25 cellular contexts compared by ENCODE assay signal in genomic region chr3:44208086-44208485, GRCh38. TPM values are rescaled to one million over a fixed set of nuclear protein-coding genes. Genes with fewer than 3 reads are reported as not detected.
DNase-seq lines count a peak whose midpoint lies in the region; ATAC-seq and TF ChIP-seq lines count a peak whose summit lies in the region.
"Had no signal": no experiment of that assay in that cellular context is flagged by ENCODE, and none has a peak within 500 bp of the region (broad histone marks: within the 10 kb centered on the region; RNA-seq: fewer than 3 reads in every experiment).

No MANE protein-coding gene starts in this region.

- H3K27me3 ChIP-seq in BLaER1 treated with 17β-estradiol and CSF1 and Interleukin-3, amounts not matched to agents 10 nM and 100 nM: peaks cover 0 to 16% (median 0%) of the 10 kb centered on the region in 11 experiments; a peak in 2 of 22 replicates
- H3K27me3 ChIP-seq: pancreas had no signal

- H3K9me3 ChIP-seq in BLaER1 treated with 17β-estradiol and CSF1 and Interleukin-3, amounts not matched to agents 10 nM and 100 nM (replicated peaks in 1 of 11): no peaks in the 10 kb centered on the region
- no peaks in the 10 kb centered on the region for H3K9me3 ChIP-seq in mucosa of descending colon
- H3K9me3 ChIP-seq: heart right ventricle, pancreas, spleen, stomach had no signal

- peak overlapping the region in 1 of 11 experiments; percentile 23; a peak in 1 of 22 replicates for H3K27ac ChIP-seq in BLaER1 treated with 17β-estradiol and CSF1 and Interleukin-3, amounts not matched to agents 10 nM and 100 nM
- H3K27ac ChIP-seq: heart right ventricle, pancreas, RWPE1, spleen, stomach had no signal

- H3K9ac ChIP-seq in BLaER1 treated with 17β-estradiol and CSF1 and Interleukin-3, amounts not matched to agents 10 nM and 100 nM: no peak overlapping the region

- no peaks in the 10 kb centered on the region for H4K20me1 ChIP-seq in BLaER1 treated with 17β-estradiol and CSF1 and Interleukin-3, amounts not matched to agents 10 nM and 100 nM

- no peak for TF ChIP-seq CTCF in mucosa of descending colon (IDR thresholded peaks at IDR 0.05)

- CTCF ChIA-PET in T-cell (lab: Charles Lee): no interaction called here

- H3K4me2 ChIP-seq in BLaER1 treated with 17β-estradiol and CSF1 and Interleukin-3, amounts not matched to agents 10 nM and 100 nM: peak overlapping the region; percentile 36 to 70 (median 51); a peak in 21 of 22 replicates

- no peaks in the 10 kb centered on the region for H3K36me3 Mint-ChIP-seq in T-cell

- intact Hi-C loops in mucosa of descending colon (cut with DNase I, micrococcal nuclease): no loop called here

- no peaks in the 10 kb centered on the region for H3K9me3 Mint-ChIP-seq in T-cell
- H3K9me3 Mint-ChIP-seq: activated B cell treated with CpG ODN at 0.5 μM for 24 hours; dendritic cell treated with granulocyte-macrophage colony-stimulating factor and Interleukin-4, amounts not matched to agents 40 ng/mL and 50 ng/mL, for 4 days had no signal

- H3K4me1 Mint-ChIP-seq in T-cell: peaks cover 21 to 34% (median 23%) of the 10 kb centered on the region in 3 donors
- H3K4me1 Mint-ChIP-seq: activated B cell treated with CpG ODN at 0.5 μM for 24 hours had no signal

- ATAC-seq in T-cell (replicated peaks in 1 of 4) (peak; percentile 71 to 98 (median 84)), HG03139 (IDR thresholded peaks at IDR 0.05; ENCODE audit: unreplicated experiment) (no peak), mucosa of descending colon (no peak)
- ATAC-seq: GM12878, HCT116, heart right ventricle, K562, pancreas had no signal

- H3K27ac Mint-ChIP-seq in T-cell: peak overlapping the region in 1 of 2 donors; percentile 12
- H3K27ac Mint-ChIP-seq: activated B cell treated with CpG ODN at 0.5 μM for 24 hours; dendritic cell treated with granulocyte-macrophage colony-stimulating factor and Interleukin-4, amounts not matched to agents 40 ng/mL and 50 ng/mL, for 4 days had no signal

- DNase-seq in GM04504 (ENCODE audit: low read depth) (peak; percentile 3), T-cell (peak in 1 of 34 experiments; percentile 11), iris pigment epithelial cell (ENCODE audit: low read depth) (peak; percentile 78), NCI-H446 treated with DMSO at 0.1 percent for 48 hours (lab: John Stamatoyannopoulos, UW) (no peak), NCI-H1048 (lab: John Stamatoyannopoulos, UW) (no peak), mucosa of descending colon (no peak)
- DNase-seq: activated B cell treated with CpG ODN at 0.5 μM for 24 hours, amygdala, C1 segment of cervical spinal cord, heart right ventricle, kidney, NCI-H1694 treated with DMSO at 0.1 percent for 48 hours, NCI-H526 treated with DMSO at 0.1 percent for 48 hours, pancreas, spleen, stomach, T-helper 1 cell had no signal

- peak overlapping the region in 1 of 3 donors; percentile 19 for H3K4me3 Mint-ChIP-seq in T-cell
- H3K4me3 Mint-ChIP-seq: activated B cell treated with CpG ODN at 0.5 μM for 24 hours; dendritic cell treated with granulocyte-macrophage colony-stimulating factor and Interleukin-4, amounts not matched to agents 40 ng/mL and 50 ng/mL, for 4 days had no signal

- no peak overlapping the region for H3K4me3 ChIP-seq in BLaER1 treated with 17β-estradiol and CSF1 and Interleukin-3, amounts not matched to agents 10 nM and 100 nM
- no peak overlapping the region for H3K4me3 ChIP-seq in mucosa of descending colon
- H3K4me3 ChIP-seq: GM12878, heart right ventricle, K562, pancreas, spleen, stomach had no signal

- peaks cover 26 to 32% of the 10 kb centered on the region in 2 donors for H3K27me3 Mint-ChIP-seq in T-cell
- H3K27me3 Mint-ChIP-seq: dendritic cell treated with granulocyte-macrophage colony-stimulating factor and Interleukin-4, amounts not matched to agents 40 ng/mL and 50 ng/mL, for 4 days had no signal

- H3K4me1 ChIP-seq in BLaER1 treated with 17β-estradiol and CSF1 and Interleukin-3, amounts not matched to agents 10 nM and 100 nM: peaks cover 14 to 27% (median 21%) of the 10 kb centered on the region in 10 experiments
- no peaks in the 10 kb centered on the region for H3K4me1 ChIP-seq in mucosa of descending colon (ENCODE audit: low read depth)
- H3K4me1 ChIP-seq: heart right ventricle, pancreas, spleen, stomach had no signal

- H3K36me3 ChIP-seq in BLaER1 treated with 17β-estradiol and CSF1 and Interleukin-3, amounts not matched to agents 10 nM and 100 nM: no peaks in the 10 kb centered on the region
- H3K36me3 ChIP-seq in mucosa of descending colon (ENCODE audit: low read depth): no peaks in the 10 kb centered on the region
- H3K36me3 ChIP-seq: heart right ventricle, pancreas, spleen, stomach had no signal

- POLR2A ChIA-PET in T-cell (lab: Charles Lee): interaction anchor here in 1 of 2 donors (0.6 kb wide), 1 partner anchor 1411 kb away, joined by 3 read pairs; no protein-coding TSS in a partner anchor

RNA-seq across cellular contexts. Expression of gene TOPAZ1, which starts 33.6 kb away (rescaled TPM):
- total RNA-seq in T-cell (not detected), mucosa of descending colon (not detected)
- total RNA-seq: activated B cell treated with CpG ODN at 0.5 μM for 24 hours, GM12878, heart right ventricle, K562, kidney, mononuclear cell, pancreas, spleen, stomach had no signal

Comparison
In these comparisons a context has a peak if more than half of its experiments do, and no peak if none do; other contexts are left out.
1. DNase-seq: peak in GM04504 (single experiment) and iris pigment epithelial cell (single experiment); none in NCI-H446 treated with DMSO at 0.1 percent for 48 hours (single experiment), NCI-H1048 (single experiment) and mucosa of descending colon (0 of 3).
2. ATAC-seq: peak in T-cell (4 of 4); none in HG03139 (single experiment) and mucosa of descending colon (single experiment).